ENCODE assay signal across 32 cellular contexts in the genomic region with DNA sequence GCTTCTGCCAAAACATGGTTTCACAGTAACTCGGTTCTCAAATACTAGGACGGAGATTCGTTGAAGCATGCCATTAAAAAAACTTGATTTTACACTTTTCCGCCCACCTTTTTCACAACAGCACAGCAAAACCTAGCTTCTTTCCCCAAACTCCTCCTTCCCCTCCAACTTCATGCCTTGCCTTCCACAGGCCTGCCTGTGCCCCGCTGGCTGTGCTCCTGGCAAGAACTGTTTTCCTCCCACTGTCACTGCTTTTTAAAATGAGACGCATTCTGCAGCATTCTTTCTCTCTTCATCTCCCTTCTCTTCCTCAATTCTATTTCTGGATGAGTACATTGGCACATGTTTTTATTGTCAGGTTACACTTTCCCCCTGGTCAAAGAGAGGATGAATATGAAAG.
"Had no signal": no experiment of that assay in that cellular context is flagged by ENCODE, and none has a peak within 500 bp of the region (broad histone marks: within the 10 kb centered on the region; RNA-seq: fewer than 3 reads in every experiment).

No MANE protein-coding gene starts in this region.

- H3K27me3 ChIP-seq: adrenal gland, body of pancreas, esophagus muscularis mucosa had no signal

- H3K4me3 Mint-ChIP-seq: activated CD4-positive, alpha-beta memory T cell treated with anti-CD3 and anti-CD28 coated beads for 36 hours; activated CD4-positive, alpha-beta T cell treated with anti-CD3 and anti-CD28 coated beads for 36 hours; activated CD4-positive, alpha-beta T cell treated with anti-CD3 and anti-CD28 coated beads, Interleukin-2, amount 10 ng/mL, durations not matched to agents 24 days and 14 days; activated CD8-positive, alpha-beta memory T cell treated with anti-CD3 and anti-CD28 coated beads, Interleukin-2, amount 10 ng/mL, durations not matched to agents 7 days and 5 days; activated CD8-positive, alpha-beta T cell treated with anti-CD3 and anti-CD28 coated beads, Interleukin-2, amount 10 ng/mL, durations not matched to agents 7 days and 5 days; activated naive CD4-positive, alpha-beta T cell treated with anti-CD3 and anti-CD28 coated beads for 36 hours; activated naive CD4-positive, alpha-beta T cell treated with anti-CD3 and anti-CD28 coated beads, Interleukin-2, amount 50 U/mL, for 24 hours; activated naive CD8-positive, alpha-beta T cell treated with anti-CD3 and anti-CD28 coated beads for 36 hours; activated naive CD8-positive, alpha-beta T cell treated with anti-CD3 and anti-CD28 coated beads, Interleukin-2, amount 50 U/mL, for 24 hours; activated T-helper 17 cell treated with anti-CD3 and anti-CD28 coated beads, Interleukin-2, amount 50 U/mL, for 72 hours; effector memory CD8-positive, alpha-beta T cell; T-helper 17 cell; T-helper 2 cell treated with Interferon-gamma antibody and Interleukin-4, amounts not matched to agents 5 μg/mL and 100 μg/mL, for 36 hours had no signal

- ATAC-seq: activated CD4-positive, alpha-beta T cell treated with anti-CD3 and anti-CD28 coated beads for 36 hours; activated CD8-positive, alpha-beta memory T cell treated with anti-CD3 and anti-CD28 coated beads, Interleukin-2, amount 10 ng/mL, durations not matched to agents 7 days and 5 days; activated CD8-positive, alpha-beta T cell treated with anti-CD3 and anti-CD28 coated beads, Interleukin-2, amount 10 ng/mL, durations not matched to agents 7 days and 5 days; activated naive CD8-positive, alpha-beta T cell treated with anti-CD3 and anti-CD28 coated beads, Interleukin-2, amount 50 U/mL, for 24 hours; activated T-helper 17 cell treated with anti-CD3 and anti-CD28 coated beads, Interleukin-2, amount 50 U/mL, for 72 hours; body of pancreas; effector memory CD8-positive, alpha-beta T cell; foreskin keratinocyte; gastrocnemius medialis; T-helper 17 cell had no signal

- H3K36me3 Mint-ChIP-seq: activated CD4-positive, alpha-beta memory T cell treated with anti-CD3 and anti-CD28 coated beads for 36 hours; activated CD8-positive, alpha-beta memory T cell treated with anti-CD3 and anti-CD28 coated beads, Interleukin-2, amount 10 ng/mL, durations not matched to agents 7 days and 5 days; activated naive CD4-positive, alpha-beta T cell treated with anti-CD3 and anti-CD28 coated beads, Interleukin-2, amount 50 U/mL, for 24 hours; activated naive CD8-positive, alpha-beta T cell treated with anti-CD3 and anti-CD28 coated beads for 36 hours had no signal

- H3K9me3 Mint-ChIP-seq: activated CD4-positive, alpha-beta memory T cell treated with anti-CD3 and anti-CD28 coated beads for 36 hours; activated CD4-positive, alpha-beta T cell treated with anti-CD3 and anti-CD28 coated beads, Interleukin-2, amount 10 ng/mL, durations not matched to agents 24 days and 14 days; activated naive CD4-positive, alpha-beta T cell treated with anti-CD3 and anti-CD28 coated beads for 36 hours; activated naive CD4-positive, alpha-beta T cell treated with anti-CD3 and anti-CD28 coated beads, Interleukin-2, amount 50 U/mL, for 24 hours; activated naive CD8-positive, alpha-beta T cell treated with anti-CD3 and anti-CD28 coated beads for 36 hours; activated naive CD8-positive, alpha-beta T cell treated with anti-CD3 and anti-CD28 coated beads, Interleukin-2, amount 50 U/mL, for 24 hours; activated T-helper 17 cell treated with anti-CD3 and anti-CD28 coated beads, Interleukin-2, amount 50 U/mL, for 72 hours; effector memory CD8-positive, alpha-beta T cell; T-helper 2 cell treated with Interferon-gamma antibody and Interleukin-4, amounts not matched to agents 5 μg/mL and 100 μg/mL, for 36 hours had no signal

- H3K4me1 Mint-ChIP-seq: activated CD4-positive, alpha-beta T cell treated with anti-CD3 and anti-CD28 coated beads for 36 hours; activated CD4-positive, alpha-beta T cell treated with anti-CD3 and anti-CD28 coated beads, Interleukin-2, amount 10 ng/mL, durations not matched to agents 24 days and 14 days; activated CD8-positive, alpha-beta memory T cell treated with anti-CD3 and anti-CD28 coated beads, Interleukin-2, amount 10 ng/mL, durations not matched to agents 7 days and 5 days; activated naive CD4-positive, alpha-beta T cell treated with anti-CD3 and anti-CD28 coated beads, Interleukin-2, amount 50 U/mL, for 24 hours; activated naive CD8-positive, alpha-beta T cell treated with anti-CD3 and anti-CD28 coated beads for 36 hours; activated naive CD8-positive, alpha-beta T cell treated with anti-CD3 and anti-CD28 coated beads, Interleukin-2, amount 50 U/mL, for 24 hours; activated T-helper 17 cell treated with anti-CD3 and anti-CD28 coated beads, Interleukin-2, amount 50 U/mL, for 72 hours had no signal

- H3K27ac ChIP-seq: adrenal gland, body of pancreas, esophagus muscularis mucosa, foreskin keratinocyte, gastrocnemius medialis had no signal

- H3K4me1 ChIP-seq: adrenal gland, body of pancreas, esophagus muscularis mucosa, foreskin keratinocyte, gastrocnemius medialis had no signal

- H3K4me3 ChIP-seq: adrenal gland, body of pancreas, esophagus muscularis mucosa, gastrocnemius medialis had no signal

- H3K27ac Mint-ChIP-seq: activated CD4-positive, alpha-beta memory T cell treated with anti-CD3 and anti-CD28 coated beads for 36 hours; activated CD4-positive, alpha-beta T cell treated with anti-CD3 and anti-CD28 coated beads for 36 hours; activated CD4-positive, alpha-beta T cell treated with anti-CD3 and anti-CD28 coated beads, Interleukin-2, amount 10 ng/mL, durations not matched to agents 24 days and 14 days; activated CD8-positive, alpha-beta memory T cell treated with anti-CD3 and anti-CD28 coated beads, Interleukin-2, amount 10 ng/mL, durations not matched to agents 7 days and 5 days; activated CD8-positive, alpha-beta T cell treated with anti-CD3 and anti-CD28 coated beads, Interleukin-2, amount 10 ng/mL, durations not matched to agents 7 days and 5 days; activated naive CD4-positive, alpha-beta T cell treated with anti-CD3 and anti-CD28 coated beads for 36 hours; activated naive CD4-positive, alpha-beta T cell treated with anti-CD3 and anti-CD28 coated beads, Interleukin-2, amount 50 U/mL, for 24 hours; activated naive CD8-positive, alpha-beta T cell treated with anti-CD3 and anti-CD28 coated beads for 36 hours; activated naive CD8-positive, alpha-beta T cell treated with anti-CD3 and anti-CD28 coated beads, Interleukin-2, amount 50 U/mL, for 24 hours; activated T-helper 17 cell treated with anti-CD3 and anti-CD28 coated beads, Interleukin-2, amount 50 U/mL, for 72 hours; T-helper 17 cell; T-helper 2 cell treated with Interferon-gamma antibody and Interleukin-4, amounts not matched to agents 5 μg/mL and 100 μg/mL, for 36 hours had no signal

- DNase-seq: activated CD4-positive, alpha-beta memory T cell treated with anti-CD3 and anti-CD28 coated beads for 36 hours; activated CD4-positive, alpha-beta T cell treated with anti-CD3 and anti-CD28 coated beads for 36 hours; activated CD4-positive, alpha-beta T cell treated with anti-CD3 and anti-CD28 coated beads, Interleukin-2, amount 10 ng/mL, durations not matched to agents 24 days and 14 days; activated CD4-positive, CD25-positive, alpha-beta regulatory T cell; activated CD4-positive, CD25-positive, alpha-beta regulatory T cell treated with anti-CD3 and anti-CD28 coated beads, Interleukin-2, amount 50 U/mL, for 72 hours; activated CD8-positive, alpha-beta memory T cell treated with anti-CD3 and anti-CD28 coated beads, Interleukin-2, amount 10 ng/mL, durations not matched to agents 7 days and 5 days; activated CD8-positive, alpha-beta memory T cell treated with anti-CD3 and anti-CD28 coated beads, Interleukin-2, amount 50 U/mL, for 4 hours; activated CD8-positive, alpha-beta T cell treated with anti-CD3 and anti-CD28 coated beads, Interleukin-2, amount 10 ng/mL, durations not matched to agents 7 days and 5 days; activated effector memory CD4-positive, alpha-beta T cell treated with Interleukin-2 at 50 U/mL for 16 hours; activated gamma-delta T cell treated with Interleukin-2 at 50 U/mL for 16 hours; activated naive CD4-positive, alpha-beta T cell treated with anti-CD3 and anti-CD28 coated beads for 36 hours; activated naive CD8-positive, alpha-beta T cell treated with anti-CD3 and anti-CD28 coated beads for 36 hours; activated naive CD8-positive, alpha-beta T cell treated with anti-CD3 and anti-CD28 coated beads, Interleukin-2, amount 50 U/mL, for 24 hours; activated T-cell treated with anti-CD3 and anti-CD28 coated beads, Interleukin-2, amount 50 U/mL, for 1 hour; adrenal gland; aorta; body of pancreas; cortex of kidney; dermis blood vessel endothelial cell; effector CD4-positive, alpha-beta T cell; effector memory CD8-positive, alpha-beta T cell; erythroblast; foreskin keratinocyte; gastrocnemius medialis; glutamatergic neuron; T-helper 1 cell; T-helper 17 cell; T1000 had no signal

- H3K36me3 ChIP-seq: adrenal gland, esophagus muscularis mucosa, gastrocnemius medialis had no signal
